8 cellular contexts compared by ENCODE assay signal in genomic region chr1:15523104-15523921, GRCh38. TPM values are rescaled to one million over a fixed set of nuclear protein-coding genes. Genes with fewer than 3 reads are reported as not detected.
DNase-seq lines count a peak whose midpoint lies in the region; ATAC-seq and TF ChIP-seq lines count a peak whose summit lies in the region.

No MANE protein-coding gene starts in this region.

- POLR2A ChIA-PET in RWPE1 (lab: Yijun Ruan, JAX; ENCODE audit: low non-redundant PET): no interaction called here

- peaks cover 26% of the 10 kb centered on the region for H3K4me1 ChIP-seq in psoas muscle

- intact Hi-C loops in psoas muscle (cut with DNase I): no loop called here

- CTCF ChIA-PET in RWPE1 (lab: Yijun Ruan, JAX): interaction anchor here (0.6 kb wide), 1 partner anchor 76 kb away, joined by 3 read pairs; no protein-coding TSS in a partner anchor

- H3K36me3 ChIP-seq in psoas muscle (ENCODE audit: insufficient read depth in 1 of 2, low read depth in 1 of 2): no peaks in the 10 kb centered on the region

- ATAC-seq in psoas muscle (no peak), GM19397 (IDR thresholded peaks at IDR 0.05; ENCODE audit: unreplicated experiment) (no peak)

- H3K27me3 ChIP-seq in psoas muscle (ENCODE audit: insufficient read depth in 3 of 3, low read length in 2 of 3): no peaks in the 10 kb centered on the region

- TF ChIP-seq CTCF in RWPE1 (conservative IDR thresholded peaks at IDR 0.05; ENCODE audit: low read depth): no peak
- no peak for TF ChIP-seq CTCF in psoas muscle (IDR thresholded peaks at IDR 0.05)

- WGBS in psoas muscle, 3 donors: 56 to 62% (median 60%) methylated on average over 12 of the region's 12 CpGs

- DNase-seq in RWPE1 (ENCODE audit: low spot score): no peak
- DNase-seq in fibroblast of gingiva (ENCODE audit: low read depth): peak; percentile 34
- DNase-seq in psoas muscle: no peak
- no peak for DNase-seq in dedifferentiated amniotic fluid mesenchymal stem cell (ENCODE audit: extremely low spot score)
- no peak for DNase-seq in erythroblast (lab: John Stamatoyannopoulos, UW)
- no peak for DNase-seq in SK-N-DZ (ENCODE audit: low spot score)

- TF ChIP-seq POLR2A in erythroblast (IDR thresholded peaks at IDR 0.05; ENCODE audit: low read length): no peak

- H3K4me3 ChIP-seq in GM08714 (ENCODE audit: low read length): peak overlapping the region; percentile 96
- peak overlapping the region; percentile 87 for H3K4me3 ChIP-seq in psoas muscle

- H3K9me3 ChIP-seq in psoas muscle: no peaks in the 10 kb centered on the region

- H3K27ac ChIP-seq in RWPE1 (peak overlapping the region; percentile 88), psoas muscle (peak overlapping the region; percentile 91)

RNA-seq across cellular contexts. Expression of gene CASP9, which starts 0.7 kb away (rescaled TPM):
- total RNA-seq in psoas muscle: 1 to 10 TPM; 6.1 to 8.9 (median 7.4) TPM
- polyA plus RNA-seq in psoas muscle: 10 to 100 TPM in 1 of 3 donors, 1 to 10 TPM in 2; 5.3 to 10.5 (median 9.9) TPM
- 11.0 and 11.9 TPM in 2 replicates for polyA plus RNA-seq in SK-N-DZ (2014; cell fraction: cytosol; rRNA removed)
- polyA plus RNA-seq in SK-N-DZ (2014; cell fraction: nucleus; rRNA removed): 11.2 and 11.5 TPM in 2 replicates

RNA-seq across cellular contexts. Expression of gene DNAJC16, which starts 3.3 kb away (rescaled TPM):
- 10 to 100 TPM; 17.2 to 29.9 (median 22.7) TPM for total RNA-seq in psoas muscle
- polyA plus RNA-seq in psoas muscle: 10 to 100 TPM in 1 of 3 donors, 1 to 10 TPM in 2; 6.8 to 16.2 (median 6.8) TPM
- polyA plus RNA-seq in SK-N-DZ (2014; cell fraction: cytosol; rRNA removed): 5.7 and 6.3 TPM in 2 replicates
- 3.5 and 8.4 TPM in 2 replicates for polyA plus RNA-seq in SK-N-DZ (2014; cell fraction: nucleus; rRNA removed)

RNA-seq across cellular contexts. Expression of gene CELA2B, which starts 47.4 kb away (rescaled TPM):
- under 1 TPM in 1 of 4 donors, not detected in 3; 0.36 TPM for total RNA-seq in psoas muscle
- polyA plus RNA-seq in psoas muscle: not detected
- polyA plus RNA-seq in SK-N-DZ (2014; cell fraction: cytosol; rRNA removed): not detected in 2 replicates
- not detected in 2 replicates for polyA plus RNA-seq in SK-N-DZ (2014; cell fraction: nucleus; rRNA removed)
